In genomic region chr11:65090628-65091027, GRCh38 we compare ENCODE assay signal across 1 cellular context.
TF ChIP-seq lines count a peak whose summit lies in the region.

No MANE protein-coding gene starts in this region.

TF ChIP-seq in GM12878, 131 proteins besides CTCF, POLR2A, EP300 and RAD21:
- TF ChIP-seq MXI1 (IDR thresholded peaks at IDR 0.05; ENCODE audit: low read depth, low read length): no peak
- no peak for TF ChIP-seq MTA2 (IDR thresholded peaks at IDR 0.05; ENCODE audit: low read depth)
- TF ChIP-seq ZSCAN29 (IDR thresholded peaks at IDR 0.05): no peak
- no peak for TF ChIP-seq ZNF687 (IDR thresholded peaks at IDR 0.05)
- no peak for TF ChIP-seq SMC3 (IDR thresholded peaks at IDR 0.05; ENCODE audit: borderline replicate concordance, low read length)
- TF ChIP-seq DPF2 (IDR thresholded peaks at IDR 0.05): no peak
